In the genomic region with DNA sequence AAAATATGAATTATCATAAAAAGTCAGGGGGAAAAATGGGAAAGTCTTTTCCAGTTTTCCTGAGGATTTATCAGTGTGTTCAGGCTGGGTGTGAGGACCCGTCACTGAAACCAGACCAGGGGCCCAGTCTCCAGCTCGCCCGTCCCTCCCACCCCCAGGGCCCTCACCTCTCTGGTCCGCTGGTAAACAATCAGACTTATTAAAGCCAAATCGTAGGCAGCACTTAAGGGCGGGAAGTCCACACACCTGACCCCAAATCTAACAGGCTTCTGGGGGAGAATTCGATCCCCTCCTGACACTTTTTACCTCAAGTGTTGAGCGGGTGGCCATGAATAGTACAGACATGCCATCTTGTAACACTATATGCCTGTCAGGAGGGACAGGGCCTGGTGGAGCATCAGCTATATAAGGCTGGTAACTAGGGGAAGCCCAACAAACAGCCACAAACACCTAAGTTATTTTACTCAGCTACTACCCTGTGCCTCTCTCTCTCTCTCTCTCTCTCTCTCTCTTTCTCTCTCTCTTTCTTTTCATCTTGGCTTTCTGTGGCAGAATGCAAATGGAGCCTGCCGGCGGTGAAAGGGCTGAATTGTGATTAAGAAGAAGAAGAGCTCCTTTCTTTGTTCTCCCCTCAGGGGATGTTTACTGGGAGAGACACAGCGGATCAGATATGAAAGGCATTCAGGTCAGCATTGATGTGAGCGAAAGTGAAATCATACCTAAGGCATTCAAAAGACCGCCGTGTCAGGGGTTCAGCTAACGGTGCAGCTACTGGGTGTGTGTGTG, we compare ENCODE assay signal across 8 cellular contexts. TPM values are rescaled to one million over a fixed set of nuclear protein-coding genes. Genes with fewer than 3 reads are reported as not detected.
A peak's percentile ranks its signal among the peaks of the same experiment; 100 is the strongest.
DNase-seq lines count a peak whose midpoint lies in the region; ATAC-seq and TF ChIP-seq lines count a peak whose summit lies in the region.

No MANE protein-coding gene starts in this region.

- H3K4me3 Mint-ChIP-seq in stimulated activated naive CD8-positive, alpha-beta T cell treated with anti-CD3 and anti-CD28 coated beads, Interleukin-15, Interleukin-2, amounts not matched to agents 100 ng/mL and 50 ng/mL, for 24 hours, result peak overlapping the region; percentile 71

- H3K36me3 ChIP-seq in ascending aorta, result no peaks in the 10 kb centered on the region

- H3K4me3 ChIP-seq in ascending aorta, result peak overlapping the region; percentile 7 to 85

- TF ChIP-seq CTCF in ascending aorta (IDR thresholded peaks at IDR 0.05), result no peak

- no peaks in the 10 kb centered on the region for H3K9me3 ChIP-seq in ascending aorta

- peak; percentile 92 for DNase-seq in ELR (ENCODE audit: low read depth)
- DNase-seq in HT1080 (ENCODE audit: low read depth), result peak; percentile 28
- DNase-seq in ascending aorta (ENCODE audit: low spot score in 2 of 2), result no peak
- peak; percentile 75 for DNase-seq in inferior parietal cortex (ENCODE audit: extremely low spot score)
- no peak for DNase-seq in HK-2 (ENCODE audit: unreplicated experiment)
- DNase-seq in GOT3 (lab: John Stamatoyannopoulos, UW), result no peak

- peak overlapping the region; percentile 80 for H3K27ac Mint-ChIP-seq in stimulated activated naive CD8-positive, alpha-beta T cell treated with anti-CD3 and anti-CD28 coated beads, Interleukin-15, Interleukin-2, amounts not matched to agents 100 ng/mL and 50 ng/mL, for 24 hours

- H3K27me3 ChIP-seq in ascending aorta, result no peaks in the 10 kb centered on the region

- peaks cover 0 to 33% of the 10 kb centered on the region in 2 donors for H3K4me1 ChIP-seq in ascending aorta

- ATAC-seq in GM21381 (IDR thresholded peaks at IDR 0.05; ENCODE audit: unreplicated experiment), result peak; percentile 78

- H3K9me3 Mint-ChIP-seq in stimulated activated naive CD8-positive, alpha-beta T cell treated with anti-CD3 and anti-CD28 coated beads, Interleukin-15, Interleukin-2, amounts not matched to agents 100 ng/mL and 50 ng/mL, for 24 hours, result no peaks in the 10 kb centered on the region

- H3K27me3 Mint-ChIP-seq in stimulated activated naive CD8-positive, alpha-beta T cell treated with anti-CD3 and anti-CD28 coated beads, Interleukin-15, Interleukin-2, amounts not matched to agents 100 ng/mL and 50 ng/mL, for 24 hours, result peaks cover 40% of the 10 kb centered on the region

- H3K36me3 Mint-ChIP-seq in stimulated activated naive CD8-positive, alpha-beta T cell treated with anti-CD3 and anti-CD28 coated beads, Interleukin-15, Interleukin-2, amounts not matched to agents 100 ng/mL and 50 ng/mL, for 24 hours (ENCODE audit: low read depth), result peaks cover 54% of the 10 kb centered on the region

- peak overlapping the region; percentile 99 to 100 for H3K27ac ChIP-seq in ascending aorta

- intact Hi-C loops in ascending aorta (cut with DNase I), result no loop called here

- peaks cover 86% of the 10 kb centered on the region for H3K4me1 Mint-ChIP-seq in stimulated activated naive CD8-positive, alpha-beta T cell treated with anti-CD3 and anti-CD28 coated beads, Interleukin-15, Interleukin-2, amounts not matched to agents 100 ng/mL and 50 ng/mL, for 24 hours (ENCODE audit: low read depth)

RNA-seq across cellular contexts. Expression of a gene that starts 9.5 kb away (rescaled TPM):
- 13.1 and 15.5 TPM in 2 replicates for total RNA-seq in HT1080 (2014; rRNA removed; shearing (Covaris generic))
- 11.4 and 13.0 TPM in 2 replicates for polyA plus RNA-seq in HT1080 (2015; cell fraction: cytosol; rRNA removed)
- 15.5 and 17.5 TPM in 2 replicates for polyA plus RNA-seq in HT1080 (2015; cell fraction: nucleus; rRNA removed)
- total RNA-seq in ascending aorta, result 74.6 TPM

Comparison
In these comparisons a context has a peak if more than half of its experiments do, and no peak if none do; other contexts are left out.
1. DNase-seq: peak in ELR (single experiment), HT1080 (single experiment) and inferior parietal cortex (single experiment); none in ascending aorta (0 of 2), HK-2 (single experiment) and GOT3 (single experiment).